Comparison of ENCODE assay signal across 13 cellular contexts in the genomic region with DNA sequence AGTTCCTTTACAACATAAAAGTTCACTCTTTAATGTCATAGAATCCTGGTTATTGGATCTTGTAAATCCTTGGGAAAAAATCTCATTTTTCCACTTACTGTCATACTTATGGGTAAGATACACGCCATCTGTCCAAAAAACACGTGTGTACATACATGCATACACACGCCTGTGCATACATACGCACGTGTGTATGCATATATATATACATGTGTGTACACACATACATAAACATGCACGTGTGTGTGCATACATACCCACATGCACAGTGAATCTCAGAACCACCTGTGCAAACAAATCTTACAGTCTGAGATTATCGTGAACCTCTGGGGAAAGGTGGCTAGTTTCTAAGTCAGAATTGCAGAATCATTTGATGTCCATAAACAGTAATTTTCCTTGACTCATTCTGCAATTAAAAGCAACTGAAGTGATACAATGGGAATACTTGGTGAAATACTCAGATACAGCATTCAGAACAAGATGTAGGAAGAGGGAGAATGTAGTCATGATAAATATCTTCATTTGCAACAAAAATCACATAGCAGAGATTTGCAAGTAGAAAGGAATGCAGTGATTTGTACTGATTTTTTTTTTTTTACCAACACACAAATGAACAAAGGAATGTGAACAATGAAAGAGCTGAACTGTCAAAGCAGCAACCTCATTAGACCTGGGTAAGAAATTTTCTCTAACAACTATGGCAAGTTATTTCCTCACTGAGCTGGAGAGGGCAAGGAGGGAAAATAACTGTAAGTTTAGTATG.
DNase-seq lines count a peak whose midpoint lies in the region; ATAC-seq, FAIRE-seq and TF ChIP-seq lines count a peak whose summit lies in the region.
"Had no signal": no experiment of that assay in that cellular context is flagged by ENCODE, and none has a peak within 500 bp of the region (broad histone marks: within the 10 kb centered on the region; RNA-seq: fewer than 3 reads in every experiment).

No MANE protein-coding gene starts in this region.

- H3K79me2 ChIP-seq in endothelial cell of umbilical vein (ENCODE audit: control insufficient read depth, insufficient read depth, low read length), result no peaks in the 10 kb centered on the region

- no peaks in the 10 kb centered on the region for H4K20me1 ChIP-seq in endothelial cell of umbilical vein (replicated peaks; ENCODE audit: control insufficient read depth, extremely low read depth, insufficient read depth, low read length)

- POLR2A ChIA-PET in endothelial cell of umbilical vein (lab: Charles Lee), result no interaction called here

- CTCF ChIA-PET in endothelial cell of umbilical vein (lab: Charles Lee), result interaction anchor here (0.6 kb wide), 1 partner anchor 86 kb away, joined by 3 read pairs; no protein-coding TSS in a partner anchor

- intact Hi-C loops in endothelial cell of umbilical vein (cut with micrococcal nuclease), result no loop called here

- DNase-seq in Daoy (ENCODE audit: low read depth) (peak; percentile 2), M059J (ENCODE audit: low read depth) (peak; percentile 5), endothelial cell of umbilical vein (ENCODE audit: low read depth, low spot score) (peak; percentile 30), retinal pigment epithelial cell (ENCODE audit: low read depth) (peak; percentile 42), NCI-H1417 treated with DMSO at 0.1 percent for 48 hours (lab: John Stamatoyannopoulos, UW) (no peak), HUDEP-2 (lab: John Stamatoyannopoulos, UW; ENCODE audit: unreplicated experiment in 76 of 76) (no peak), amygdala (lab: John Stamatoyannopoulos, UW) (no peak)
- DNase-seq: activated CD4-positive, alpha-beta T cell treated with anti-CD3 and anti-CD28 coated beads, Interleukin-2, amount 10 ng/mL, durations not matched to agents 7 days and 5 days; effector CD4-positive, alpha-beta T cell; left lung had no signal

- H3K4me3 ChIP-seq in endothelial cell of umbilical vein (replicated peaks in 1 of 3; ENCODE audit: insufficient read depth in 1 of 3, low read depth in 1 of 3, low read length in 3 of 3), result no peak overlapping the region
- no peak overlapping the region for H3K4me3 ChIP-seq in retinal pigment epithelial cell (ENCODE audit: low read length)
- H3K4me3 ChIP-seq: left lung, SK-N-MC had no signal

- H3K9me1 ChIP-seq in endothelial cell of umbilical vein (replicated peaks; ENCODE audit: control insufficient read depth, extremely low read depth, insufficient read depth, low read length), result no peaks in the 10 kb centered on the region

- no peak overlapping the region for H3K9ac ChIP-seq in endothelial cell of umbilical vein (replicated peaks; ENCODE audit: extremely low read depth, insufficient read depth, low read length)

- H2AFZ ChIP-seq in endothelial cell of umbilical vein (ENCODE audit: low read depth, low read length), result no peak overlapping the region

- no peaks in the 10 kb centered on the region for H3K36me3 ChIP-seq in endothelial cell of umbilical vein (ENCODE audit: control insufficient read depth in 2 of 2, extremely low read depth in 1 of 2, insufficient read depth in 2 of 2, low read length in 2 of 2)
- H3K36me3 ChIP-seq: left lung had no signal

- no peak for TF ChIP-seq CTCF in endothelial cell of umbilical vein (IDR thresholded peaks at IDR 0.05; ENCODE audit: extremely low read depth in 1 of 2, insufficient read depth in 1 of 2, low read depth in 1 of 2, low read length in 2 of 2)
- TF ChIP-seq CTCF in retinal pigment epithelial cell (conservative IDR thresholded peaks at IDR 0.05; ENCODE audit: low read depth, low read length), result no peak

- H3K9me3 ChIP-seq in endothelial cell of umbilical vein (replicated peaks; ENCODE audit: control insufficient read depth, insufficient read depth, low read length), result no peaks in the 10 kb centered on the region
- H3K9me3 ChIP-seq: left lung had no signal

- no peaks in the 10 kb centered on the region for H3K27me3 ChIP-seq in endothelial cell of umbilical vein (ENCODE audit: control insufficient read depth in 2 of 2, insufficient read depth in 2 of 2, low read length in 2 of 2)
- H3K27me3 ChIP-seq: left lung had no signal

- dilution Hi-C loops in endothelial cell of umbilical vein (cut with MboI; ENCODE audit: extremely low pct_ligation_motif_present, low sequenced_read_pairs), result no loop called here

- no peak for TF ChIP-seq POLR2A in endothelial cell of umbilical vein (IDR thresholded peaks at IDR 0.05; ENCODE audit: low read depth, low read length)

- no peak for ATAC-seq in GM18519 (IDR thresholded peaks at IDR 0.05; ENCODE audit: low FRiP score, unreplicated experiment)
- ATAC-seq: left lung; stimulated activated memory B cell treated with anti-CD40 and anti-IgM and Interleukin-4, amounts not matched to agents 10 μg/mL and 1 μg/mL and 100 μg/mL, for 72 hours had no signal

- H3K27ac ChIP-seq in endothelial cell of umbilical vein (ENCODE audit: insufficient read depth, low read depth, low read length), result no peak overlapping the region
- H3K27ac ChIP-seq: left lung, SK-N-MC had no signal

- FAIRE-seq in endothelial cell of umbilical vein (lab: Jason Lieb, UNC), result no peak

- no peak overlapping the region for H3K4me2 ChIP-seq in endothelial cell of umbilical vein (ENCODE audit: insufficient read depth, low read length)

- BruUV-seq in endothelial cell of umbilical vein (replicated peaks; lab: Mats Ljungman, UMichigan), result no TSS peak

- H3K4me1 ChIP-seq in endothelial cell of umbilical vein (ENCODE audit: control insufficient read depth, extremely low read depth, insufficient read depth, low read length), result no peaks in the 10 kb centered on the region
- H3K4me1 ChIP-seq: left lung had no signal

TF ChIP-seq in endothelial cell of umbilical vein, 7 proteins besides CTCF, POLR2A, EP300 and RAD21:
- TF ChIP-seq POLR2AphosphoS5 (IDR thresholded peaks at IDR 0.05; ENCODE audit: insufficient read depth, low read depth, low read length), result no peak
- no peak for TF ChIP-seq GATA2 (IDR thresholded peaks at IDR 0.05; ENCODE audit: insufficient read depth, insufficient read length, low read depth, low read length)

Comparison
In these comparisons a context has a peak if more than half of its experiments do, and no peak if none do; other contexts are left out.
1. DNase-seq: peak in Daoy (single experiment), M059J (single experiment), endothelial cell of umbilical vein (single experiment) and retinal pigment epithelial cell (single experiment); none in NCI-H1417 treated with DMSO at 0.1 percent for 48 hours (single experiment), HUDEP-2 (0 of 76) and amygdala (0 of 56).